In the genomic region with DNA sequence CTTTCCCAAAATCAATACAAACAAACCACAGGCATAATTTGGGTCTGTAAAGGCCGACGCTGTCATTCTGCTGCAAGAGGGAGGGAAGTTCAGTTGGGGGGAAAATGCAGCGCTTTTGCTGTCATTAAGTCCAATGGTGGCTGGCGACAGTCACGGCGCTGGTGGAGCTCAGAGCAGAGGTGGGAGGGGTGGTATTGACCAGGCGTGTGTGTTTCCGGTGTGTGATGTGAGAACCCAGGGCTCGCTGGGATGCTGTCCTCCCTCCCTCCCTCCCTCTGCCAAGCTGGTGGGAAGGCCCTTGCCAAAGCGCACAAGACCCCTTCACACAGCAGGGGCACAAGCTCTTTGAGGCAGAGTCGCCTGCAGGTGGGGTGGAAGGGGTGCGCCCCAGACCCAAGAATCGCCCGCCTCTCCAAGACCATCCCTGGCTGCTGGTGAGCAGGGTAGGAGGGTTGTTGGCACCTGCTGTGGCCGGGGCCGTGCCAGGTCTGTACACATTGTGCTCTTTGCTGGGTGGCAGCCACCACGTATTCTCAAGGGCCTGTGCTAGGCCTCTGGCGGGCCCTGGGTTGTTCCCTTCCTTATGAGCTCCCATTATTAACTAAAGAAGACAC, we compare ENCODE assay signal across 17 cellular contexts.
A peak's percentile ranks its signal among the peaks of the same experiment; 100 is the strongest.
DNase-seq lines count a peak whose midpoint lies in the region; ATAC-seq and TF ChIP-seq lines count a peak whose summit lies in the region.
"Had no signal": no experiment of that assay in that cellular context is flagged by ENCODE, and none has a peak within 500 bp of the region (broad histone marks: within the 10 kb centered on the region; RNA-seq: fewer than 3 reads in every experiment).

No MANE protein-coding gene starts in this region.

- no peak overlapping the region for H3K4me3 ChIP-seq in CD8-positive, alpha-beta T cell (ENCODE audit: low read depth, low read length)
- H3K4me3 ChIP-seq: lower lobe of right lung, transverse colon had no signal

- no peak for DNase-seq in CD8-positive, alpha-beta T cell
- DNase-seq in DMS79 treated with DMSO at 0.1 percent for 48 hours (lab: John Stamatoyannopoulos, UW) (peak; percentile 49), NCI-H2227 treated with DMSO at 0.1 percent for 48 hours (lab: John Stamatoyannopoulos, UW) (peak; percentile 38), occipital lobe (lab: John Stamatoyannopoulos, UW) (no peak), substantia nigra (lab: John Stamatoyannopoulos, UW) (no peak), Calu3 (no peak)
- no peak for DNase-seq in effector memory CD8-positive, alpha-beta T cell
- DNase-seq: activated gamma-delta T cell, aorta, lower lobe of right lung, NCI-H1105 treated with DMSO at 0.1 percent for 48 hours, NCI-H82, T-helper 2 cell had no signal

- H3K27me3 Mint-ChIP-seq in CD8-positive, alpha-beta T cell (ENCODE audit: low read depth) = no peaks in the 10 kb centered on the region
- no peaks in the 10 kb centered on the region for H3K27me3 Mint-ChIP-seq in effector memory CD8-positive, alpha-beta T cell
- H3K27me3 Mint-ChIP-seq in Calu3 (ENCODE audit: unreplicated experiment) = no peaks in the 10 kb centered on the region

- no TSS peak for BruUV-seq in Calu3 (replicated peaks; lab: Mats Ljungman, UMichigan)

- no peaks in the 10 kb centered on the region for H3K9me3 Mint-ChIP-seq in CD8-positive, alpha-beta T cell
- H3K9me3 Mint-ChIP-seq in effector memory CD8-positive, alpha-beta T cell = no peaks in the 10 kb centered on the region
- H3K9me3 Mint-ChIP-seq in Calu3 (ENCODE audit: low read depth, unreplicated experiment) = no peaks in the 10 kb centered on the region
- H3K9me3 Mint-ChIP-seq: nephron; stimulated activated effector memory CD8-positive, alpha-beta T cell treated with anti-CD3 and anti-CD28 coated beads, Interleukin-12 subunit alpha, Interleukin-12 subunit beta, amount 100 ng/mL, for 72 hours had no signal

- peaks cover 18% of the 10 kb centered on the region for H3K4me1 ChIP-seq in CD8-positive, alpha-beta T cell (ENCODE audit: insufficient read depth, low read length)
- H3K4me1 ChIP-seq: lower lobe of right lung had no signal

- no peak overlapping the region for H3K27ac ChIP-seq in CD8-positive, alpha-beta T cell (ENCODE audit: low read depth, low read length)
- no peak overlapping the region for H3K27ac ChIP-seq in substantia nigra (ENCODE audit: low read depth, low read length, poor library complexity, severe bottlenecking)
- H3K27ac ChIP-seq: HL-60, lower lobe of right lung, transverse colon had no signal

- no peaks in the 10 kb centered on the region for H3K9me3 ChIP-seq in CD8-positive, alpha-beta T cell (ENCODE audit: low read length)
- H3K9me3 ChIP-seq: lower lobe of right lung, transverse colon had no signal

- no peaks in the 10 kb centered on the region for H3K27me3 ChIP-seq in CD8-positive, alpha-beta T cell (ENCODE audit: insufficient read depth, low read length)
- H3K27me3 ChIP-seq: transverse colon had no signal

- H3K27ac Mint-ChIP-seq in CD8-positive, alpha-beta T cell = no peak overlapping the region
- peak overlapping the region in 1 of 2 donors; percentile 38 for H3K27ac Mint-ChIP-seq in effector memory CD8-positive, alpha-beta T cell
- H3K27ac Mint-ChIP-seq in Calu3 (ENCODE audit: unreplicated experiment) = no peak overlapping the region
- H3K27ac Mint-ChIP-seq: nephron; stimulated activated effector memory CD8-positive, alpha-beta T cell treated with anti-CD3 and anti-CD28 coated beads, Interleukin-12 subunit alpha, Interleukin-12 subunit beta, amount 100 ng/mL, for 72 hours had no signal

- peak overlapping the region; percentile 47 for H3K4me3 Mint-ChIP-seq in CD8-positive, alpha-beta T cell
- peak overlapping the region; percentile 19 for H3K4me3 Mint-ChIP-seq in effector memory CD8-positive, alpha-beta T cell
- no peak overlapping the region for H3K4me3 Mint-ChIP-seq in Calu3 (ENCODE audit: low read depth, unreplicated experiment)
- H3K4me3 Mint-ChIP-seq: nephron; stimulated activated effector memory CD8-positive, alpha-beta T cell treated with anti-CD3 and anti-CD28 coated beads, Interleukin-12 subunit alpha, Interleukin-12 subunit beta, amount 100 ng/mL, for 72 hours had no signal

- ATAC-seq in CD8-positive, alpha-beta T cell = no peak
- no peak for ATAC-seq in effector memory CD8-positive, alpha-beta T cell (replicated peaks)
- ATAC-seq: lower lobe of right lung; stimulated activated effector memory CD8-positive, alpha-beta T cell treated with anti-CD3 and anti-CD28 coated beads, Interleukin-12 subunit alpha, Interleukin-12 subunit beta, amount 100 ng/mL, for 72 hours had no signal

- H3K4me1 Mint-ChIP-seq in CD8-positive, alpha-beta T cell (ENCODE audit: low read depth) = peaks cover 19% of the 10 kb centered on the region
- peaks cover 5 to 7% of the 10 kb centered on the region in 2 donors for H3K4me1 Mint-ChIP-seq in effector memory CD8-positive, alpha-beta T cell (ENCODE audit: low read depth in 2 of 2)
- H3K4me1 Mint-ChIP-seq in Calu3 (ENCODE audit: low read depth, unreplicated experiment) = no peaks in the 10 kb centered on the region
- H3K4me1 Mint-ChIP-seq: nephron had no signal

- H3K36me3 Mint-ChIP-seq in CD8-positive, alpha-beta T cell = no peaks in the 10 kb centered on the region
- H3K36me3 Mint-ChIP-seq in effector memory CD8-positive, alpha-beta T cell (ENCODE audit: insufficient read depth) = peaks cover 5% of the 10 kb centered on the region
- H3K36me3 Mint-ChIP-seq in Calu3 (ENCODE audit: insufficient read depth, unreplicated experiment) = no peaks in the 10 kb centered on the region
- H3K36me3 Mint-ChIP-seq: stimulated activated effector memory CD8-positive, alpha-beta T cell treated with anti-CD3 and anti-CD28 coated beads, Interleukin-12 subunit alpha, Interleukin-12 subunit beta, amount 100 ng/mL, for 72 hours had no signal

- intact Hi-C loops in CD8-positive, alpha-beta T cell (cut with DNase I, micrococcal nuclease) = no loop called here
- intact Hi-C loops in Calu3 (cut with micrococcal nuclease; ENCODE audit: unreplicated experiment) = no loop called here

- H3K36me3 ChIP-seq in CD8-positive, alpha-beta T cell (ENCODE audit: insufficient read depth, low read length) = no peaks in the 10 kb centered on the region
- H3K36me3 ChIP-seq: lower lobe of right lung, transverse colon had no signal

- CTCF ChIA-PET in CD8-positive, alpha-beta T cell (lab: Charles Lee) = interaction anchor here (0.8 to 2.5 kb wide), 5 partner anchors 172 to 201 kb away, joined by 3 to 14 read pairs (median 5); no protein-coding TSS in a partner anchor
- CTCF ChIA-PET in Calu3 (lab: Charles Lee) = no interaction called here

- TF ChIP-seq CTCF in CD8-positive, alpha-beta T cell (IDR thresholded peaks at IDR 0.05) = no peak
- TF ChIP-seq CTCF in Calu3 (IDR thresholded peaks at IDR 0.05; ENCODE audit: unreplicated experiment) = no peak

- POLR2A ChIA-PET in CD8-positive, alpha-beta T cell (lab: Charles Lee) = interaction anchor here (1.7 kb wide), 1 partner anchor 195 kb away, joined by 7 read pairs; no protein-coding TSS in a partner anchor

Comparison
In these comparisons a context has a peak if more than half of its experiments do, and no peak if none do; other contexts are left out.
1. DNase-seq: peak in DMS79 treated with DMSO at 0.1 percent for 48 hours (single experiment) and NCI-H2227 treated with DMSO at 0.1 percent for 48 hours (single experiment); none in CD8-positive, alpha-beta T cell (0 of 7), effector memory CD8-positive, alpha-beta T cell (0 of 3), occipital lobe (single experiment), substantia nigra (0 of 49) and Calu3 (single experiment).